In genomic region chr13:40812724-40813445, GRCh38 we compare ENCODE assay signal across 13 cellular contexts. TPM values are rescaled to one million over a fixed set of nuclear protein-coding genes. Genes with fewer than 3 reads are reported as not detected.
DNase-seq lines count a peak whose midpoint lies in the region; TF ChIP-seq lines count a peak whose summit lies in the region.
"Had no signal": no experiment of that assay in that cellular context is flagged by ENCODE, and none has a peak within 500 bp of the region (broad histone marks: within the 10 kb centered on the region; RNA-seq: fewer than 3 reads in every experiment).

No MANE protein-coding gene starts in this region.

- H3K9me3 ChIP-seq in neural progenitor cell (ENCODE audit: low read depth) = peaks cover 3% of the 10 kb centered on the region

- no peak overlapping the region for H3K9ac ChIP-seq in neural progenitor cell

- no peaks in the 10 kb centered on the region for H4K20me1 ChIP-seq in neural progenitor cell (ENCODE audit: low read depth)

- H3K27me3 Mint-ChIP-seq in type B pancreatic cell (no peaks in the 10 kb centered on the region), neural progenitor cell (ENCODE audit: insufficient read depth, low read depth) (no peaks in the 10 kb centered on the region)
- H3K27me3 Mint-ChIP-seq: central memory CD8-positive, alpha-beta T cell had no signal

- no peaks in the 10 kb centered on the region for H3K4me1 ChIP-seq in neural progenitor cell

- H3K4me2 ChIP-seq in neural progenitor cell = no peak overlapping the region

- H3K27me3 ChIP-seq in neural progenitor cell = no peaks in the 10 kb centered on the region

- H3K4me3 Mint-ChIP-seq in type B pancreatic cell (no peak overlapping the region), neural progenitor cell (no peak overlapping the region)
- H3K4me3 Mint-ChIP-seq: central memory CD8-positive, alpha-beta T cell had no signal

- no peak for TF ChIP-seq CTCF in astrocyte of the spinal cord (IDR thresholded peaks at IDR 0.05; ENCODE audit: low read depth, low read length)
- no peak for TF ChIP-seq CTCF in type B pancreatic cell (conservative IDR thresholded peaks at IDR 0.05)
- TF ChIP-seq CTCF in neural progenitor cell (IDR thresholded peaks at IDR 0.05) = no peak

- H3K27ac ChIP-seq in neural progenitor cell = no peak overlapping the region

- no peaks in the 10 kb centered on the region for H3K79me2 ChIP-seq in neural progenitor cell (ENCODE audit: low read depth)

- peaks cover 43% of the 10 kb centered on the region for H3K36me3 Mint-ChIP-seq in type B pancreatic cell
- peaks cover 46% of the 10 kb centered on the region for H3K36me3 Mint-ChIP-seq in neural progenitor cell

- H3K4me3 ChIP-seq in astrocyte of the spinal cord (ENCODE audit: low read depth, low read length) (no peak overlapping the region), neural progenitor cell (no peak overlapping the region)

- peaks cover 19% of the 10 kb centered on the region for H3K9me3 Mint-ChIP-seq in type B pancreatic cell
- peaks cover 26% of the 10 kb centered on the region for H3K9me3 Mint-ChIP-seq in neural progenitor cell
- H3K9me3 Mint-ChIP-seq: central memory CD8-positive, alpha-beta T cell had no signal

- no peaks in the 10 kb centered on the region for H3F3A ChIP-seq in neural progenitor cell (ENCODE audit: low read depth)

- no peaks in the 10 kb centered on the region for H3K4me1 Mint-ChIP-seq in type B pancreatic cell (ENCODE audit: unreplicated experiment)
- H3K4me1 Mint-ChIP-seq in neural progenitor cell = no peaks in the 10 kb centered on the region
- H3K4me1 Mint-ChIP-seq: central memory CD8-positive, alpha-beta T cell had no signal

- in situ Hi-C loops in astrocyte of the spinal cord (cut with HindIII; ENCODE audit: low sequenced_read_pairs) = no loop called here

- H3K27ac Mint-ChIP-seq in type B pancreatic cell (no peak overlapping the region), neural progenitor cell (no peak overlapping the region)

- H3K36me3 ChIP-seq in neural progenitor cell = peaks cover 3% of the 10 kb centered on the region

- H2AFZ ChIP-seq in neural progenitor cell (replicated peaks) = no peak overlapping the region

- DNase-seq in A172 (ENCODE audit: low spot score) (peak; percentile 49), HCEC 1CT (peak; percentile 33), astrocyte of the spinal cord (ENCODE audit: low read depth, low spot score) (peak; percentile 18), kidney tubule cell (ENCODE audit: low spot score) (peak; percentile 91), type B pancreatic cell (ENCODE audit: extremely low spot score, unreplicated experiment) (no peak), neural progenitor cell (ENCODE audit: low spot score) (no peak), NCI-H2171 (lab: John Stamatoyannopoulos, UW) (no peak), NCI-H2081 treated with DMSO at 0.1 percent for 48 hours (lab: John Stamatoyannopoulos, UW) (no peak)
- DNase-seq: activated CD4-positive, alpha-beta T cell treated with anti-CD3 and anti-CD28 coated beads, Interleukin-2, amount 50 U/mL, for 4 hours; activated effector memory CD4-positive, alpha-beta T cell treated with anti-CD3 and anti-CD28 coated beads, Interleukin-2, amount 50 U/mL, for 16 hours; NCI-H510A; T1000 had no signal

RNA-seq across cellular contexts. Expression of gene SLC25A15, which starts 23.5 kb away (rescaled TPM):
- 25.3 and 38.5 TPM in 2 replicates for total RNA-seq in A172 (2014; rRNA removed; shearing (Covaris generic))
- total RNA-seq in type B pancreatic cell (ENCODE audit: low replicate concordance) (12.2 and 18.6 TPM in 2 replicates), neural progenitor cell (ENCODE audit: low replicate concordance) (33.7 and 44.2 TPM in 2 replicates)

RNA-seq across cellular contexts. Expression of gene MRPS31, which starts 41.9 kb away (rescaled TPM):
- total RNA-seq in A172 (2014; rRNA removed; shearing (Covaris generic)) = 20.7 and 26.1 TPM in 2 replicates
- total RNA-seq in type B pancreatic cell (ENCODE audit: low replicate concordance) = 26.7 and 33.6 TPM in 2 replicates
- 29.4 and 61.5 TPM in 2 replicates for total RNA-seq in neural progenitor cell (ENCODE audit: low replicate concordance)

Comparison
In these comparisons a context has a peak if more than half of its experiments do, and no peak if none do; other contexts are left out.
1. DNase-seq: peak in A172 (single experiment), HCEC 1CT (single experiment), astrocyte of the spinal cord (single experiment) and kidney tubule cell (single experiment); none in type B pancreatic cell (single experiment), neural progenitor cell (single experiment), NCI-H2171 (single experiment) and NCI-H2081 treated with DMSO at 0.1 percent for 48 hours (single experiment).